Comparison of ENCODE assay signal across 18 cellular contexts in the genomic region with DNA sequence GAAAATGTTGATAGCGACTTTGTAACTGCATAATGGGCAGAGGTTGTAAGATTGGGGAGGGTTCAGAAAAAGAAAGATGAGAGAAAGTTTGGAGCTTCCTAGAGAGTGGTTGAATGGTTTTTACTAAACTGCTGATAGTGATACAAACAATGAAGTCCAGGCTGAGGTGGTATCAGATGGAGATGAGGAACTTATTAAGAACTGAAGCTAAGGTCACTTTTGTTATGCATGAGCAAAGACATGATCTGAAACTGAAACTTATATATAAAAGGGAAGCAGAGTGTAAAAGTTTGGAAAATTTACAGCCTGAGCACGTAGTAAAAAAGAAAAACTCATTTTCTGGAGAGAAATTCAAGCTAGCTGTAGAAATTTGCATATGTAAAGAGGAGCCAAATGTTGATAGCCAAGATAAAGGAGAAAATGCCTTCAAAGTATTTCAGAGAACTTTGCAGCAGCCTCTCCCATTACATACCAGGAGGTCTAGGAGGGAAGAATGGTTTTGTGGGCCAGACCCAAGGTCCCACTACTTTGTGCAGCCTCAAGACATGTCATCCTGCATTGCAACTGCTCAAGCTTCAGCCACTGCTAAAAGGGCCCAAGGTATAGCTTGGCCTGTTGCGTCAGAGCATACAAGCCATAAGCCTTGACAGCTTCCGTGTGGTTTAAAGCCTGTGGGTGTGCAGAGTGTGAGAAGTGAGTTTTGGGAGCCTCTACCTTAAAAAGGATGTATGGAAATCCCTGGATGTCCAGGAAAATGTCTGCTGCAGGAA.
DNase-seq lines count a peak whose midpoint lies in the region; ATAC-seq, FAIRE-seq and TF ChIP-seq lines count a peak whose summit lies in the region.
"Had no signal": no experiment of that assay in that cellular context is flagged by ENCODE, and none has a peak within 500 bp of the region (broad histone marks: within the 10 kb centered on the region; RNA-seq: fewer than 3 reads in every experiment).

No MANE protein-coding gene starts in this region.

- no peaks in the 10 kb centered on the region for H3K27me3 Mint-ChIP-seq in GM23338 (ENCODE audit: insufficient read depth, low read depth, poor library complexity)
- H3K27me3 Mint-ChIP-seq in T-helper 17 cell, result no peaks in the 10 kb centered on the region
- H3K27me3 Mint-ChIP-seq in progenitor cell of endocrine pancreas, result no peaks in the 10 kb centered on the region

- H3F3A ChIP-seq in GM23338 (replicated peaks; ENCODE audit: low read depth), result no peaks in the 10 kb centered on the region

- H3K4me2 ChIP-seq in GM23338 (no peak overlapping the region), GM12878 (ENCODE audit: control insufficient read depth, insufficient read depth) (no peak overlapping the region)
- H3K4me2 ChIP-seq: SK-N-SH had no signal

- RAD21 ChIA-PET in GM12878 (lab: Charles Lee; ENCODE audit: unreplicated experiment), result no interaction called here

- H3K27ac ChIP-seq in GM23338 (ENCODE audit: low read depth), result no peak overlapping the region
- H3K27ac ChIP-seq in GM12878 (ENCODE audit: control insufficient read depth, insufficient read depth), result no peak overlapping the region
- no peak overlapping the region for H3K27ac ChIP-seq in left lung
- H3K27ac ChIP-seq: foreskin keratinocyte had no signal

- 0% methylated on average over 4 of the region's 4 CpGs for WGBS in GM12878 (ENCODE audit: insufficient coverage, insufficient replicate concordance, low lambda C conversion rate, missing lambda C conversion rate)

- H3K9me3 Mint-ChIP-seq in GM23338 (peaks cover 7% of the 10 kb centered on the region; the same call in 2 of the 3 replicates), progenitor cell of endocrine pancreas (ENCODE audit: low read depth) (no peaks in the 10 kb centered on the region)

- no peak for TF ChIP-seq RAD21 in GM12878 (IDR thresholded peaks at IDR 0.05; ENCODE audit: insufficient read depth, low read depth, low read length)

- H3K79me2 ChIP-seq in GM23338 (replicated peaks; ENCODE audit: insufficient read depth), result no peaks in the 10 kb centered on the region
- H3K79me2 ChIP-seq in GM12878 (ENCODE audit: control insufficient read depth, insufficient read depth, low read length), result no peaks in the 10 kb centered on the region

- CTCF ChIA-PET in GM12878 (lab: Yijun Ruan, JAX), result no interaction called here

- TF ChIP-seq POLR2A in GM12878 (IDR thresholded peaks at IDR 0.05; ENCODE audit: low read depth, low read length), result no peak

- peaks cover 9% of the 10 kb centered on the region for H3K4me1 Mint-ChIP-seq in GM23338
- no peaks in the 10 kb centered on the region for H3K4me1 Mint-ChIP-seq in T-helper 17 cell
- H3K4me1 Mint-ChIP-seq in progenitor cell of endocrine pancreas (ENCODE audit: low read depth), result no peaks in the 10 kb centered on the region

- no peaks in the 10 kb centered on the region; the same call in 1 of the 2 replicates for H3K36me3 ChIP-seq in GM23338 (ENCODE audit: insufficient read depth)
- H3K36me3 ChIP-seq in GM12878 (ENCODE audit: control insufficient read depth in 2 of 2, insufficient read depth in 2 of 2, low read length in 1 of 2), result no peaks in the 10 kb centered on the region
- no peaks in the 10 kb centered on the region for H3K36me3 ChIP-seq in left lung
- H3K36me3 ChIP-seq: MG63 had no signal

- peaks cover 20% of the 10 kb centered on the region for H3K9me2 ChIP-seq in GM23338 (ENCODE audit: insufficient read depth)
- H3K9me2 ChIP-seq: SK-N-SH had no signal

- H2AFZ ChIP-seq in GM23338 (peak overlapping the region; percentile 5; the same call in 1 of the 2 replicates), GM12878 (ENCODE audit: control insufficient read depth, low read depth, low read length) (no peak overlapping the region)

- intact Hi-C loops in GM12878 (cut with micrococcal nuclease; ENCODE audit: unreplicated experiment), result no loop called here
- intact Hi-C loops in left lung (cut with DNase I), result no loop called here

- in situ Hi-C loops in GM12878 (cut with MboI), result no loop called here

- ATAC-seq in GM18868 (IDR thresholded peaks at IDR 0.05; ENCODE audit: unreplicated experiment), result peak; percentile 69
- no peak for ATAC-seq in GM23338
- ATAC-seq in HG03565 (IDR thresholded peaks at IDR 0.05; ENCODE audit: unreplicated experiment), result peak; percentile 65
- peak; percentile 52 for ATAC-seq in GM12878
- ATAC-seq in left lung, result no peak
- no peak for ATAC-seq in T-helper 17 cell
- ATAC-seq: activated CD4-positive, CD25-positive, alpha-beta regulatory T cell treated with anti-CD3 and anti-CD28 coated beads, Interleukin-2, amount 50 U/mL, for 24 hours; foreskin keratinocyte had no signal

- no TSS peak for BruUV-seq in GM12878 (replicated peaks; lab: Mats Ljungman, UMichigan)

- SMC1A ChIA-PET in GM12878 (lab: Charles Lee; ENCODE audit: uncharacterized antibody, unreplicated experiment), result no interaction called here

- no peak overlapping the region for H3K27ac Mint-ChIP-seq in GM23338
- H3K27ac Mint-ChIP-seq in T-helper 17 cell, result no peak overlapping the region
- H3K27ac Mint-ChIP-seq in progenitor cell of endocrine pancreas, result no peak overlapping the region

- H3K4me1 ChIP-seq in GM23338 (ENCODE audit: insufficient read depth) (no peaks in the 10 kb centered on the region), GM12878 (ENCODE audit: control insufficient read depth, insufficient read depth, low read length) (0 out of 2 replicates have a peak, but pooled peaks cover 3% of the 10 kb centered on the region), left lung (no peaks in the 10 kb centered on the region)
- H3K4me1 ChIP-seq: foreskin keratinocyte had no signal

- TF ChIP-seq CTCF in GM23338 (conservative IDR thresholded peaks at IDR 0.05; ENCODE audit: low read depth in 2 of 2) (no peak), GM12878 (IDR thresholded peaks at IDR 0.05 in 2 of 3, conservative IDR thresholded peaks at IDR 0.05 in 1 of 3; ENCODE audit: control insufficient read depth in 2 of 3, extremely low read depth in 1 of 3, insufficient read depth in 1 of 3, low read depth in 3 of 3, low read length in 3 of 3) (no peak), left lung (IDR thresholded peaks at IDR 0.05) (no peak), progenitor cell of endocrine pancreas (IDR thresholded peaks at IDR 0.05; ENCODE audit: unreplicated experiment) (no peak)

- no peaks in the 10 kb centered on the region for H3K9me3 ChIP-seq in GM12878 (replicated peaks; ENCODE audit: control insufficient read depth, insufficient read depth, low read length)
- peaks cover 0 to 4% of the 10 kb centered on the region in 2 donors for H3K9me3 ChIP-seq in left lung
- H3K9me3 ChIP-seq in T-helper 17 cell (ENCODE audit: control insufficient read depth, low read length, poor library complexity, severe bottlenecking), result no peaks in the 10 kb centered on the region
- H3K9me3 ChIP-seq: MG63, SK-N-SH had no signal

- peak; percentile 13 for DNase-seq in GM23338 (ENCODE audit: low spot score)
- no peak for DNase-seq in GM12878 (ENCODE audit: low read depth, low spot score)
- DNase-seq in left lung, result no peak
- no peak for DNase-seq in stimulated activated CD4-positive, alpha-beta T cell treated with anti-CD3 and anti-CD28 coated beads, Interleukin-2, amount 100 ng/mL, for 24 hours
- no peak for DNase-seq in T-helper 17 cell
- DNase-seq in progenitor cell of endocrine pancreas (ENCODE audit: low spot score, unreplicated experiment), result no peak
- DNase-seq: activated T-cell treated with anti-CD3 and anti-CD28 coated beads, Interleukin-2, amount 50 U/mL, for 48 hours; DND-41; effector CD4-positive, alpha-beta T cell; foreskin keratinocyte; MG63; NCI-H510A treated with DMSO at 0.1 percent for 48 hours; SK-N-SH had no signal

- H3K27me3 ChIP-seq in GM23338 (ENCODE audit: insufficient read depth), result no peaks in the 10 kb centered on the region
- no peaks in the 10 kb centered on the region for H3K27me3 ChIP-seq in GM12878 (replicated peaks in 1 of 2; ENCODE audit: control insufficient read depth in 2 of 2, insufficient read depth in 2 of 2, low read length in 1 of 2)
- H3K27me3 ChIP-seq in left lung, result no peaks in the 10 kb centered on the region
- H3K27me3 ChIP-seq: foreskin keratinocyte, MG63 had no signal

- H3K4me3 ChIP-seq in GM23338 (no peak overlapping the region), GM12878 (no peak overlapping the region), left lung (no peak overlapping the region)
- H3K4me3 ChIP-seq: MG63 had no signal

- H4K20me1 ChIP-seq in GM23338 (replicated peaks; ENCODE audit: insufficient read depth), result no peaks in the 10 kb centered on the region
- H4K20me1 ChIP-seq in GM12878 (ENCODE audit: control insufficient read depth, insufficient read depth), result no peaks in the 10 kb centered on the region

- POLR2A ChIA-PET in GM12878 (lab: Charles Lee), result no interaction called here

- TF ChIP-seq EP300 in GM12878 (IDR thresholded peaks at IDR 0.05; ENCODE audit: borderline replicate concordance in 1 of 2, control insufficient read depth in 1 of 2, low read depth in 2 of 2, low read length in 2 of 2), result no peak

- FAIRE-seq in GM12878 (lab: Jason Lieb, UNC), result no peak
- FAIRE-seq: astrocyte, islet of Langerhans had no signal

- H3K4me3 Mint-ChIP-seq in GM23338 (no peak overlapping the region), T-helper 17 cell (no peak overlapping the region), progenitor cell of endocrine pancreas (ENCODE audit: low read depth) (no peak overlapping the region)

- H3K36me3 Mint-ChIP-seq in GM23338 (ENCODE audit: low read depth) (no peaks in the 10 kb centered on the region), T-helper 17 cell (ENCODE audit: low read depth) (no peaks in the 10 kb centered on the region), progenitor cell of endocrine pancreas (ENCODE audit: insufficient read depth) (no peaks in the 10 kb centered on the region)

- no peak overlapping the region for H3K9ac ChIP-seq in GM12878 (ENCODE audit: control insufficient read depth, insufficient read depth, low read length)
- H3K9ac ChIP-seq: SK-N-SH had no signal

TF ChIP-seq in GM23338, 12 proteins besides CTCF, POLR2A, EP300 and RAD21 (continues in another document):
- TF ChIP-seq EZH2phosphoT487 (IDR thresholded peaks at IDR 0.05; ENCODE audit: unreplicated experiment) (no peak), STAT1 (IDR thresholded peaks at IDR 0.05; ENCODE audit: unreplicated experiment) (no peak), NANOG (IDR thresholded peaks at IDR 0.05; ENCODE audit: borderline replicate concordance) (no peak), ZNF114 (CRISPR knock-in tag; IDR thresholded peaks at IDR 0.05) (no peak), POLR2AphosphoS5 (IDR thresholded peaks at IDR 0.05; ENCODE audit: low read depth) (no peak), JUNB (IDR thresholded peaks at IDR 0.05; ENCODE audit: unreplicated experiment) (no peak)

Comparison
In these comparisons a context has a peak if more than half of its experiments do, and no peak if none do; other contexts are left out.
1. ATAC-seq: peak in GM18868 (single experiment), HG03565 (single experiment) and GM12878 (single experiment); none in GM23338 (single experiment), left lung (single experiment) and T-helper 17 cell (single experiment).